In the genomic region with DNA sequence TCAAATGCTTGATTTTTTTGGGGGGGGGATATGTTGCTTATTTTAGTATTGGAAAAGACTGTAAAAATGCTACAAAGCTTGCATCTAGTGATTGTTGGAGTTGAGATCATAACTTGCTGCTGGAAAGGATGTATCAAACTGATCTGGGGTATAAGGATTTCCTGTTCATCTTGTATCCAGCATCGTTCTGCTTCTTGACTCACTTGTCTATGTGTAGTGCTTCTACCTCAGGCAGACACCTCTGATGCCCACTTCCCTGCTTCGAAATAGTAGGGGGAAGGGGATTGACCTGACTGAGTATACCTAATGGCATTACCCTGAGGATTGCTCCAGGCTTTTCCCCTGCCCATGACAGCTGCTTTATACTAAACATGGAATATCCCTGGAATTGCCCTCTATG, we compare ENCODE assay signal across 21 cellular contexts. TPM values are rescaled to one million over a fixed set of nuclear protein-coding genes. Genes with fewer than 3 reads are reported as not detected.
DNase-seq lines count a peak whose midpoint lies in the region; ATAC-seq lines count a peak whose summit lies in the region.
"Had no signal": no experiment of that assay in that cellular context is flagged by ENCODE, and none has a peak within 500 bp of the region (broad histone marks: within the 10 kb centered on the region; RNA-seq: fewer than 3 reads in every experiment).

No MANE protein-coding gene starts in this region.

- no peaks in the 10 kb centered on the region for H3K27me3 ChIP-seq in effector memory CD4-positive, alpha-beta T cell (replicated peaks; ENCODE audit: control insufficient read depth, insufficient read depth, low read length, poor library complexity, severe bottlenecking)
- H3K27me3 ChIP-seq: body of pancreas, gastroesophageal sphincter, left lung, right lobe of liver had no signal

- no peak overlapping the region for H3K27ac ChIP-seq in effector memory CD4-positive, alpha-beta T cell (ENCODE audit: insufficient read depth, low read length, poor library complexity, severe bottlenecking)
- H3K27ac ChIP-seq: body of pancreas, gastroesophageal sphincter, left lung, right lobe of liver had no signal

- H3K9me3 ChIP-seq in effector memory CD4-positive, alpha-beta T cell (ENCODE audit: control insufficient read depth, low read length): no peaks in the 10 kb centered on the region
- H3K9me3 ChIP-seq: body of pancreas, Caco-2, gastroesophageal sphincter, left lung, right lobe of liver had no signal

- DNase-seq in activated T-cell treated with anti-CD3 and anti-CD28 coated beads, Interleukin-2, amount 50 U/mL, for 72 hours: no peak
- DNase-seq in activated T-cell treated with anti-CD3 and anti-CD28 coated beads, Interleukin-2, amount 50 U/mL, for 1 hour: no peak
- DNase-seq in NCI-H82 (lab: John Stamatoyannopoulos, UW): peak; percentile 83
- peak; percentile 8 for DNase-seq in amniotic epithelial cell (ENCODE audit: low read depth)
- no peak for DNase-seq in stimulated activated naive CD8-positive, alpha-beta T cell treated with anti-CD3 and anti-CD28 coated beads, Interleukin-15, amount 100 ng/mL, for 72 hours
- DNase-seq in retina: no peak
- DNase-seq in effector memory CD4-positive, alpha-beta T cell: no peak
- DNase-seq in NCI-H748 treated with DMSO at 0.1 percent for 48 hours (lab: John Stamatoyannopoulos, UW): no peak
- DNase-seq: body of pancreas, Caco-2, erythroblast, left lung, NCI-H187, NCI-H524, occipital lobe, PC-3, right lobe of liver, T-helper 9 cell had no signal

- H3K36me3 ChIP-seq in effector memory CD4-positive, alpha-beta T cell (ENCODE audit: control insufficient read depth, insufficient read depth, low read length): peaks cover 8% of the 10 kb centered on the region
- H3K36me3 ChIP-seq: gastroesophageal sphincter, right lobe of liver had no signal

- peak overlapping the region; percentile 1 to 35 for H3K4me3 Mint-ChIP-seq in activated T-cell treated with anti-CD3 and anti-CD28 coated beads, Interleukin-2, amount 50 U/mL, for 72 hours
- H3K4me3 Mint-ChIP-seq in stimulated activated naive CD8-positive, alpha-beta T cell treated with anti-CD3 and anti-CD28 coated beads, Interleukin-15, amount 100 ng/mL, for 72 hours: peak overlapping the region; percentile 2 to 8
- H3K4me3 Mint-ChIP-seq: dendritic cell treated with granulocyte-macrophage colony-stimulating factor and Interleukin-4, amounts not matched to agents 40 ng/mL and 50 ng/mL, for 4 days had no signal

- H3K4me3 ChIP-seq in effector memory CD4-positive, alpha-beta T cell (ENCODE audit: insufficient read depth, low read depth, low read length, poor library complexity, severe bottlenecking): no peak overlapping the region
- H3K4me3 ChIP-seq: body of pancreas, gastroesophageal sphincter, left lung, right lobe of liver had no signal

- H3K4me1 Mint-ChIP-seq in activated T-cell treated with anti-CD3 and anti-CD28 coated beads, Interleukin-2, amount 50 U/mL, for 72 hours (ENCODE audit: low read depth): peaks cover 27% of the 10 kb centered on the region
- H3K4me1 Mint-ChIP-seq in stimulated activated naive CD8-positive, alpha-beta T cell treated with anti-CD3 and anti-CD28 coated beads, Interleukin-15, amount 100 ng/mL, for 72 hours: peaks cover 46% of the 10 kb centered on the region

- H3K27me3 Mint-ChIP-seq in activated T-cell treated with anti-CD3 and anti-CD28 coated beads, Interleukin-2, amount 50 U/mL, for 72 hours (ENCODE audit: low read depth): no peaks in the 10 kb centered on the region
- H3K27me3 Mint-ChIP-seq in stimulated activated naive CD8-positive, alpha-beta T cell treated with anti-CD3 and anti-CD28 coated beads, Interleukin-15, amount 100 ng/mL, for 72 hours: no peaks in the 10 kb centered on the region
- H3K27me3 Mint-ChIP-seq: dendritic cell treated with granulocyte-macrophage colony-stimulating factor and Interleukin-4, amounts not matched to agents 40 ng/mL and 50 ng/mL, for 4 days had no signal

- H3K4me1 ChIP-seq in effector memory CD4-positive, alpha-beta T cell (ENCODE audit: control insufficient read depth, insufficient read depth, low read length, poor library complexity, severe bottlenecking): peaks cover 21% of the 10 kb centered on the region

- H3K9me3 Mint-ChIP-seq in activated T-cell treated with anti-CD3 and anti-CD28 coated beads, Interleukin-2, amount 50 U/mL, for 72 hours: no peaks in the 10 kb centered on the region
- no peaks in the 10 kb centered on the region for H3K9me3 Mint-ChIP-seq in stimulated activated naive CD8-positive, alpha-beta T cell treated with anti-CD3 and anti-CD28 coated beads, Interleukin-15, amount 100 ng/mL, for 72 hours
- H3K9me3 Mint-ChIP-seq: activated T-helper 2 cell treated with anti-CD3 and anti-CD28 coated beads, Interferon-gamma antibody, Interleukin-2, Interleukin-4, amounts not matched to agents 10 μg/mL and 5 μg/mL and 100 μg/mL, durations not matched to agents 14 hours and 24 hours and 36 hours; dendritic cell treated with granulocyte-macrophage colony-stimulating factor and Interleukin-4, amounts not matched to agents 40 ng/mL and 50 ng/mL, for 4 days had no signal

- peak overlapping the region; percentile 31 for H3K27ac Mint-ChIP-seq in activated T-cell treated with anti-CD3 and anti-CD28 coated beads, Interleukin-2, amount 50 U/mL, for 72 hours
- H3K27ac Mint-ChIP-seq in stimulated activated naive CD8-positive, alpha-beta T cell treated with anti-CD3 and anti-CD28 coated beads, Interleukin-15, amount 100 ng/mL, for 72 hours: no peak overlapping the region
- H3K27ac Mint-ChIP-seq: activated T-helper 2 cell treated with anti-CD3 and anti-CD28 coated beads, Interferon-gamma antibody, Interleukin-2, Interleukin-4, amounts not matched to agents 10 μg/mL and 5 μg/mL and 100 μg/mL, durations not matched to agents 14 hours and 24 hours and 36 hours; dendritic cell treated with granulocyte-macrophage colony-stimulating factor and Interleukin-4, amounts not matched to agents 40 ng/mL and 50 ng/mL, for 4 days had no signal

- ATAC-seq in activated T-cell treated with anti-CD3 and anti-CD28 coated beads, Interleukin-2, amount 50 U/mL, for 72 hours (replicated peaks in 1 of 2): peak; percentile 63 to 68
- peak; percentile 77 for ATAC-seq in stimulated activated naive CD8-positive, alpha-beta T cell treated with anti-CD3 and anti-CD28 coated beads, Interleukin-15, amount 100 ng/mL, for 72 hours
- ATAC-seq: body of pancreas, gastroesophageal sphincter, left lung, PC-3, right lobe of liver had no signal

- H3K36me3 Mint-ChIP-seq in activated T-cell treated with anti-CD3 and anti-CD28 coated beads, Interleukin-2, amount 50 U/mL, for 72 hours (ENCODE audit: insufficient read depth in 2 of 2): peaks cover 0 to 5% of the 10 kb centered on the region in 2 donors

RNA-seq across cellular contexts. Expression of gene STT3B, which starts 42.7 kb away (rescaled TPM):
- 100 to 1,000 TPM; 100 to 119 TPM for total RNA-seq in activated T-cell treated with anti-CD3 and anti-CD28 coated beads, Interleukin-2, amount 50 U/mL, for 72 hours

Comparison
In these comparisons a context has a peak if more than half of its experiments do, and no peak if none do; other contexts are left out.
1. DNase-seq: peak in NCI-H82 (single experiment) and amniotic epithelial cell (single experiment); none in activated T-cell treated with anti-CD3 and anti-CD28 coated beads, Interleukin-2, amount 50 U/mL, for 72 hours (0 of 2), activated T-cell treated with anti-CD3 and anti-CD28 coated beads, Interleukin-2, amount 50 U/mL, for 1 hour (single experiment), stimulated activated naive CD8-positive, alpha-beta T cell treated with anti-CD3 and anti-CD28 coated beads, Interleukin-15, amount 100 ng/mL, for 72 hours (0 of 2), retina (single experiment), effector memory CD4-positive, alpha-beta T cell (0 of 3) and NCI-H748 treated with DMSO at 0.1 percent for 48 hours (single experiment).